Comparison of ENCODE assay signal across 10 cellular contexts in the genomic region with DNA sequence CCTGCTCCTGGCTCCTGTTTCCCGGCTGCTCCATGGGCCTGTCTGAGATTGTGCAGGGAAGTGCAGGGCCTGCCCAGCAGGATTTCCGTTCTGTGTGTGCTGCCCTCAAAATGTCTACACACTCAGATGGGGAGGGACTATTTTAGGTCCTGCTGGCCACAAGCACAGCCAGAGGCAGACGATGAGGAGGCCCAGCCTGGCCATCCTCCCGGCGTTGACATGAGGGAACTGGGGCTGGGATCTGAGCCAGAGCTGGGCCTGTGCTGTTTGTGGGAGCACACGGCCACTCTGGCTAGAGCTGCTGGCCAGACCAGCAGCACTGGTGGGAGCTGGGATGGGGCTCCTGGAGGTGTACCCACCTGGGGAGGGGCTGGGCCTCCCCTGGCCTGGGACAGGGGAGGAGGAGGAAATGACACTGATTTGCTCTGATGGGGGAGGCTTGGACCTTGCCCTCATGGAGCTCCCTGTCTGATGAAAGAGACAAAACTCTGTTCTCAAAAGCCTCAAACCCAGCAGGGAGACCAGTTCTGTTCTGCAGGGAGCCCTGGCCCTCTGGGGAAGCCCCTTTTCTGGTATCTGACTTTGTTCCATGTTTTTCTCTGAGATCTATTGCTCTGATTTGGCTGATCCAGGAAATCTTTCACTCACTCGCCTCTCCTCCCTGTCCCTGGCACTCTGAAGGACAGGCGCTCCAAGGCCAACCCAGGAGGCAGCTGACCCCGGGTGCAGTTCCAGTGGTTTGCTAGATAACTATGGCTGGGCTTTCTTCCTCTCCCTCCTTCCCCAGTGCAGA.
DNase-seq lines count a peak whose midpoint lies in the region; ATAC-seq and TF ChIP-seq lines count a peak whose summit lies in the region.
"Had no signal": no experiment of that assay in that cellular context is flagged by ENCODE, and none has a peak within 500 bp of the region (broad histone marks: within the 10 kb centered on the region; RNA-seq: fewer than 3 reads in every experiment).

No MANE protein-coding gene starts in this region.

- H3K4me1 ChIP-seq in left lung: peaks cover 12 to 15% of the 10 kb centered on the region in 2 donors
- peaks cover 23% of the 10 kb centered on the region for H3K4me1 ChIP-seq in stomach smooth muscle (ENCODE audit: control insufficient read depth, insufficient read depth, low read length)

- H3K27me3 Mint-ChIP-seq in activated naive CD4-positive, alpha-beta T cell treated with anti-CD3 and anti-CD28 coated beads, Interleukin-2, amount 10 ng/mL, durations not matched to agents 7 days and 5 days: peaks cover 9% of the 10 kb centered on the region

- H3K9ac ChIP-seq in stomach smooth muscle (ENCODE audit: low read length in 2 of 2): no peak overlapping the region

- H3K36me3 Mint-ChIP-seq in activated naive CD4-positive, alpha-beta T cell treated with anti-CD3 and anti-CD28 coated beads, Interleukin-2, amount 10 ng/mL, durations not matched to agents 7 days and 5 days: no peaks in the 10 kb centered on the region
- H3K36me3 Mint-ChIP-seq: naive thymus-derived CD4-positive, alpha-beta T cell had no signal

- H3K9me3 ChIP-seq in MG63: no peaks in the 10 kb centered on the region
- H3K9me3 ChIP-seq in left lung: no peaks in the 10 kb centered on the region
- H3K9me3 ChIP-seq in stomach smooth muscle (ENCODE audit: control insufficient read depth in 2 of 2, low read length in 2 of 2): no peaks in the 10 kb centered on the region

- H3K4me1 Mint-ChIP-seq in activated naive CD4-positive, alpha-beta T cell treated with anti-CD3 and anti-CD28 coated beads, Interleukin-2, amount 10 ng/mL, durations not matched to agents 7 days and 5 days: no peaks in the 10 kb centered on the region

- H3K27me3 ChIP-seq in MG63 (no peaks in the 10 kb centered on the region), left lung (no peaks in the 10 kb centered on the region), stomach smooth muscle (ENCODE audit: control insufficient read depth in 1 of 2, insufficient read depth in 2 of 2, low read length in 2 of 2) (no peaks in the 10 kb centered on the region)

- H3K4me3 ChIP-seq in MG63 (no peak overlapping the region), left lung (no peak overlapping the region), stomach smooth muscle (ENCODE audit: low read length in 2 of 2) (peak overlapping the region in 1 of 2 donors; percentile 8)
- H3K4me3 ChIP-seq: SK-N-MC had no signal

- H3K36me3 ChIP-seq in MG63 (no peaks in the 10 kb centered on the region), left lung (peaks cover 0 to 54% of the 10 kb centered on the region in 2 donors), stomach smooth muscle (ENCODE audit: control insufficient read depth in 2 of 2, insufficient read depth in 2 of 2, low read length in 2 of 2) (peaks cover 0 to 8% of the 10 kb centered on the region in 2 donors)

- H3K4me3 Mint-ChIP-seq in activated naive CD4-positive, alpha-beta T cell treated with anti-CD3 and anti-CD28 coated beads, Interleukin-2, amount 10 ng/mL, durations not matched to agents 7 days and 5 days: no peak overlapping the region
- H3K4me3 Mint-ChIP-seq: naive thymus-derived CD4-positive, alpha-beta T cell had no signal

- ATAC-seq in left lung (peak; percentile 69), HG02852 (IDR thresholded peaks at IDR 0.05; ENCODE audit: unreplicated experiment) (no peak), HG02981 (IDR thresholded peaks at IDR 0.05; ENCODE audit: unreplicated experiment) (no peak), GM21576 (IDR thresholded peaks at IDR 0.05; ENCODE audit: unreplicated experiment) (no peak)
- ATAC-seq: naive thymus-derived CD4-positive, alpha-beta T cell had no signal

- intact Hi-C loops in left lung (cut with DNase I): loop anchor here in 1 of 2 donors (5.0 kb wide), 1 partner anchor 182 kb away; no protein-coding TSS in a partner anchor

- H3K9me3 Mint-ChIP-seq in activated naive CD4-positive, alpha-beta T cell treated with anti-CD3 and anti-CD28 coated beads, Interleukin-2, amount 10 ng/mL, durations not matched to agents 7 days and 5 days: no peaks in the 10 kb centered on the region
- H3K9me3 Mint-ChIP-seq: naive thymus-derived CD4-positive, alpha-beta T cell had no signal

- CTCF ChIA-PET in activated naive CD4-positive, alpha-beta T cell treated with anti-CD3 and anti-CD28 coated beads, Interleukin-2, amount 10 ng/mL, durations not matched to agents 7 days and 5 days (lab: Charles Lee): no interaction called here

- no peak for TF ChIP-seq CTCF in left lung (IDR thresholded peaks at IDR 0.05)

- H3K27ac Mint-ChIP-seq in activated naive CD4-positive, alpha-beta T cell treated with anti-CD3 and anti-CD28 coated beads, Interleukin-2, amount 10 ng/mL, durations not matched to agents 7 days and 5 days: no peak overlapping the region
- H3K27ac Mint-ChIP-seq: naive thymus-derived CD4-positive, alpha-beta T cell had no signal

- DNase-seq in MG63: peak; percentile 61
- peak; percentile 65 to 75 for DNase-seq in dermis microvascular lymphatic vessel endothelial cell (ENCODE audit: low read depth in 2 of 2)
- peak in 1 of 2 donors; percentile 67 for DNase-seq in left lung
- DNase-seq in activated naive CD4-positive, alpha-beta T cell treated with anti-CD3 and anti-CD28 coated beads, Interleukin-2, amount 10 ng/mL, durations not matched to agents 7 days and 5 days: no peak

- peak overlapping the region; percentile 55 to 58 for H3K27ac ChIP-seq in left lung
- H3K27ac ChIP-seq in stomach smooth muscle (ENCODE audit: low read length): peak overlapping the region; percentile 55
- H3K27ac ChIP-seq: SK-N-MC had no signal
